Comparison of ENCODE assay signal across 8 cellular contexts in the genomic region with DNA sequence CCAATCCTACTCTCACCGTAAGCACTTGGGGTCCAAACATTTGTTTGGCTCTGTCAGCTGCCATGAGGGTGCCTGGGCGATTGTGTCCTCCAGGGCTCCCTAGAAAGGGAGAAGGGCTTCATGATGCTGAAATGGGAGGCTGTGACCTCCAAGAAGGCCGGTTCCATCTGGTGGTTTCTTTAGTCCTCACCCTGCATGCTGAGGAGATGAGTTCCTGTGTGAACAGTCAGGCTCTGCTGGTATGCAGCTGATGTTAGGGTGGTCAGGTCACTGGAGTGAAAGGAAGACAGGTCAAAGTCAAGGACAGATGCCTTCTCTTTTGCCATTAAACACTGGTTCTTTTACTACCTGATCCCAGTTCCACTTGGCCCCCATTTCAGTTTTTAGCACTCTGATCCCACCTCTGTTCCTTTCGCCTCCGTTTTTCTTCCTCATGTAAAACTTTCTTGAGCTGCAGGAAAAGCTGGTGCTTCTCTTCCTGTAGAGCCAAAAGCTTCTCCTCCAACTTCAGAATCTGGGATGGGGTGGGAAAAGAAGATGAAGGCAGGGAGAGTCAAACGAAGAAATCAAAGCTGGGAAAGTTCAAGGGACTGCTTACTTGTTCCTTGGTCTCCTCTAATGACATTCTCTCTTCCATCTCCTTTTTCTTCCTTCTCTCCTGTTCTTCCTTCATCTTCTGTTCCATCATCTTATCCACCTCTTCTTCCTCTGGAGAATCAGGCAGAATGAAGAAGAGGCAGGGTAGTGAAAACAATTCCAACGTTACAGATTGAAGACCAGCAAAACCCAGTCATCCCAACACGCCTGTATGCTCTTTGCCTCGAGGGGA. TPM values are rescaled to one million over a fixed set of nuclear protein-coding genes. Genes with fewer than 3 reads are reported as not detected.
A peak's percentile ranks its signal among the peaks of the same experiment; 100 is the strongest.
DNase-seq lines count a peak whose midpoint lies in the region; ATAC-seq and TF ChIP-seq lines count a peak whose summit lies in the region.

No MANE protein-coding gene starts in this region.

- H3K27ac ChIP-seq in heart left ventricle = peak overlapping the region in 11 of 12 donors; percentile 90 to 99 (median 97)
- H3K27ac ChIP-seq in tibial nerve = peak overlapping the region in 3 of 4 donors; percentile 90 to 96 (median 96)

- TF ChIP-seq POLR2A in heart left ventricle (IDR thresholded peaks at IDR 0.05) = no peak
- TF ChIP-seq POLR2A in tibial nerve (IDR thresholded peaks at IDR 0.05) = no peak

- no peaks in the 10 kb centered on the region for H3K9me3 ChIP-seq in heart left ventricle
- no peaks in the 10 kb centered on the region for H3K9me3 ChIP-seq in tibial nerve

- intact Hi-C loops in heart left ventricle (cut with DNase I) = no loop called here
- intact Hi-C loops in left cardiac atrium (cut with DNase I) = no loop called here

- TF ChIP-seq EP300 in tibial nerve (IDR thresholded peaks at IDR 0.05) = no peak

- H3K4me1 ChIP-seq in heart left ventricle = peaks cover 7 to 59% (median 44%) of the 10 kb centered on the region in 12 donors
- peaks cover 0 to 63% (median 35%) of the 10 kb centered on the region in 4 donors for H3K4me1 ChIP-seq in tibial nerve

- TF ChIP-seq CTCF in heart left ventricle (IDR thresholded peaks at IDR 0.05) (no peak), tibial nerve (IDR thresholded peaks at IDR 0.05) (no peak)

- DNase-seq in heart left ventricle = no peak
- DNase-seq in left cardiac atrium = no peak
- DNase-seq in activated naive CD4-positive, alpha-beta T cell treated with anti-CD3 and anti-CD28 coated beads, Interleukin-2, amount 50 U/mL, for 16 hours = peak; percentile 28
- DNase-seq in kidney tubule cell (ENCODE audit: low spot score) = peak; percentile 60
- DNase-seq in tibial nerve (ENCODE audit: low spot score in 2 of 2) = no peak
- no peak for DNase-seq in NCI-H1417 (lab: John Stamatoyannopoulos, UW)
- DNase-seq in NCI-H1048 (lab: John Stamatoyannopoulos, UW) = no peak

- 46 to 50% (median 46%) methylated on average over 9 of the region's 9 CpGs for WGBS in heart left ventricle, 4 donors
- WGBS in tibial nerve, 2 donors = 43 to 50% methylated on average over 9 of the region's 9 CpGs

- H3K4me3 ChIP-seq in heart left ventricle (peak overlapping the region; percentile 76 to 98 (median 92)), tibial nerve (peak overlapping the region; percentile 83 to 95 (median 92))

- H3K27me3 ChIP-seq in heart left ventricle (no peaks in the 10 kb centered on the region), tibial nerve (no peaks in the 10 kb centered on the region)

- ATAC-seq in heart left ventricle = no peak
- ATAC-seq in left cardiac atrium = no peak
- no peak for ATAC-seq in HG03521 (IDR thresholded peaks at IDR 0.05; ENCODE audit: unreplicated experiment)

- H3K36me3 ChIP-seq in heart left ventricle = peaks cover 3 to 84% (median 79%) of the 10 kb centered on the region in 9 donors
- peaks cover 7 to 81% (median 36%) of the 10 kb centered on the region in 3 donors for H3K36me3 ChIP-seq in tibial nerve

RNA-seq across cellular contexts. Expression of gene GPS2, which starts 1.1 kb away (rescaled TPM):
- 100 to 1,000 TPM in 1 of 9 donors, 10 to 100 TPM in 8; 51.0 to 118 (median 61.2) TPM for total RNA-seq in heart left ventricle
- 10 to 100 TPM; 81.6 to 88.4 TPM for polyA plus RNA-seq in heart left ventricle
- total RNA-seq in left cardiac atrium = 10 to 100 TPM; 59.3 to 63.4 TPM
- total RNA-seq in tibial nerve = 100 to 1,000 TPM in 1 of 4 donors, 10 to 100 TPM in 3; 36.1 to 108 (median 57.3) TPM

RNA-seq across cellular contexts. Expression of gene EIF5A, which starts 6.7 kb away (rescaled TPM):
- total RNA-seq in heart left ventricle = 100 to 1,000 TPM; 120 to 500 (median 257) TPM
- 100 to 1,000 TPM; 403 to 934 TPM for polyA plus RNA-seq in heart left ventricle
- total RNA-seq in left cardiac atrium = 100 to 1,000 TPM; 274 to 374 TPM
- total RNA-seq in tibial nerve = 100 to 1,000 TPM; 106 to 278 (median 132) TPM

RNA-seq across cellular contexts. Expression of gene NEURL4, which starts 15.0 kb away (rescaled TPM):
- total RNA-seq in heart left ventricle = 10 to 100 TPM; 13.6 to 39.2 (median 27.6) TPM
- polyA plus RNA-seq in heart left ventricle = 10 to 100 TPM; 23.0 to 29.6 TPM
- 10 to 100 TPM; 24.8 to 38.8 TPM for total RNA-seq in left cardiac atrium
- 10 to 100 TPM; 16.2 to 40.2 (median 27.5) TPM for total RNA-seq in tibial nerve

RNA-seq across cellular contexts. Expression of gene YBX2, which starts 19.7 kb away (rescaled TPM):
- total RNA-seq in heart left ventricle (1 to 10 TPM in 1 of 9 donors, under 1 TPM in 8; 0.32 to 1.6 (median 0.56) TPM), left cardiac atrium (1 to 10 TPM; 1.2 to 1.9 TPM), tibial nerve (1 to 10 TPM in 1 of 4 donors, under 1 TPM in 3; under 0.01 to 2.1 (median 0.52) TPM)
- polyA plus RNA-seq in heart left ventricle = 1 to 10 TPM in 1 of 2 donors, under 1 TPM in 1; 0.43 to 2.0 TPM

RNA-seq across cellular contexts. Expression of gene ACAP1, which starts 22.2 kb away (rescaled TPM):
- total RNA-seq in heart left ventricle (10 to 100 TPM in 5 of 9 donors, 1 to 10 TPM in 3, under 1 TPM in 1; 0.88 to 24.2 (median 16.4) TPM), left cardiac atrium (10 to 100 TPM; 19.0 to 20.4 TPM), tibial nerve (10 to 100 TPM in 3 of 4 donors, 1 to 10 TPM in 1; 8.1 to 33.1 (median 11.2) TPM)
- polyA plus RNA-seq in heart left ventricle = 1 to 10 TPM; 2.6 to 6.1 TPM

Comparison
In these comparisons a context has a peak if more than half of its experiments do, and no peak if none do; other contexts are left out.
1. DNase-seq: peak in activated naive CD4-positive, alpha-beta T cell treated with anti-CD3 and anti-CD28 coated beads, Interleukin-2, amount 50 U/mL, for 16 hours (single experiment) and kidney tubule cell (single experiment); none in heart left ventricle (0 of 5), left cardiac atrium (single experiment), tibial nerve (0 of 2), NCI-H1417 (0 of 3) and NCI-H1048 (single experiment).